In the genomic region with DNA sequence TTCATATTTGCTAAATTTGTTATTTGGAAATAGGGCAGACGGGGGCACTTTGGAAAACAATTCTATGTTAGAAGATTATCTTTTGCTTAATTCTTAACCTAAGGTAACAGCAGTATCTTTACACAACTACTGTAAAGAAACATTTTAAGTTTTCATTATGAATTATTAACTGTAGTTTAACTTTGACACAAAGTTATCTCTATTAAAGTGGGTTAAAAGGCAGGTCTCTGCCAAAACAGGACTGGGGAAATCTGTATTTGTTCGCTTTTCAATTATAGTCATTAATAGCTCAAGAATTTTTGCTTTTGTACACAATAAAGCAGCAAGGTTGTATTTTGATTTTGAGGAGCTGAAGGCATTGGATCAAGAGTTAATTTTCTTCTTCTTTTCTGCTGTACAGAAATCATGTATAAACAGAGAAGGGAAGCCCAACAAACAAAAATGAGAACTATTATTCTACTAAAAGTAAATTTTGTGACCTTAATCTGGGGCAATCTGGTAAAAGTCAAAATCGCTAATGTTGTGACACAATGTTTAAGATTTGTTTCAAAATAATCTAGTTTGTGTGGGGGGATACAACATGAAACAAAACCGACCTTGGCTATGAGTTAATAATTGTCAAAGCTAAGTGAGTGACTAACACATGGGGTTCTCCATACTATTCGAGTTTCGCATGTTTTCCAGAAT, we compare ENCODE assay signal across 1 cellular context.
TF ChIP-seq lines count a peak whose summit lies in the region.

No MANE protein-coding gene starts in this region.

TF ChIP-seq in liver, 16 proteins besides CTCF, POLR2A, EP300 and RAD21 (continued from another document):
- TF ChIP-seq, protein P1, sequence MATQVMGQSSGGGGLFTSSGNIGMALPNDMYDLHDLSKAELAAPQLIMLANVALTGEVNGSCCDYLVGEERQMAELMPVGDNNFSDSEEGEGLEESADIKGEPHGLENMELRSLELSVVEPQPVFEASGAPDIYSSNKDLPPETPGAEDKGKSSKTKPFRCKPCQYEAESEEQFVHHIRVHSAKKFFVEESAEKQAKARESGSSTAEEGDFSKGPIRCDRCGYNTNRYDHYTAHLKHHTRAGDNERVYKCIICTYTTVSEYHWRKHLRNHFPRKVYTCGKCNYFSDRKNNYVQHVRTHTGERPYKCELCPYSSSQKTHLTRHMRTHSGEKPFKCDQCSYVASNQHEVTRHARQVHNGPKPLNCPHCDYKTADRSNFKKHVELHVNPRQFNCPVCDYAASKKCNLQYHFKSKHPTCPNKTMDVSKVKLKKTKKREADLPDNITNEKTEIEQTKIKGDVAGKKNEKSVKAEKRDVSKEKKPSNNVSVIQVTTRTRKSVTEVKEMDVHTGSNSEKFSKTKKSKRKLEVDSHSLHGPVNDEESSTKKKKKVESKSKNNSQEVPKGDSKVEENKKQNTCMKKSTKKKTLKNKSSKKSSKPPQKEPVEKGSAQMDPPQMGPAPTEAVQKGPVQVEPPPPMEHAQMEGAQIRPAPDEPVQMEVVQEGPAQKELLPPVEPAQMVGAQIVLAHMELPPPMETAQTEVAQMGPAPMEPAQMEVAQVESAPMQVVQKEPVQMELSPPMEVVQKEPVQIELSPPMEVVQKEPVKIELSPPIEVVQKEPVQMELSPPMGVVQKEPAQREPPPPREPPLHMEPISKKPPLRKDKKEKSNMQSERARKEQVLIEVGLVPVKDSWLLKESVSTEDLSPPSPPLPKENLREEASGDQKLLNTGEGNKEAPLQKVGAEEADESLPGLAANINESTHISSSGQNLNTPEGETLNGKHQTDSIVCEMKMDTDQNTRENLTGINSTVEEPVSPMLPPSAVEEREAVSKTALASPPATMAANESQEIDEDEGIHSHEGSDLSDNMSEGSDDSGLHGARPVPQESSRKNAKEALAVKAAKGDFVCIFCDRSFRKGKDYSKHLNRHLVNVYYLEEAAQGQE (IDR thresholded peaks at IDR 0.05), result peak; percentile 13
- no peak for TF ChIP-seq NR2F2 (IDR thresholded peaks at IDR 0.05)
- TF ChIP-seq EGR1 (IDR thresholded peaks at IDR 0.05; ENCODE audit: low read depth in 2 of 2), result no peak
- TF ChIP-seq, protein P2, sequence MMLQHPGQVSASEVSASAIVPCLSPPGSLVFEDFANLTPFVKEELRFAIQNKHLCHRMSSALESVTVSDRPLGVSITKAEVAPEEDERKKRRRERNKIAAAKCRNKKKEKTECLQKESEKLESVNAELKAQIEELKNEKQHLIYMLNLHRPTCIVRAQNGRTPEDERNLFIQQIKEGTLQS (IDR thresholded peaks at IDR 0.05), result no peak
- no peak for TF ChIP-seq GABPA (IDR thresholded peaks at IDR 0.05 in 1 of 2, conservative IDR thresholded peaks at IDR 0.05 in 1 of 2)
- TF ChIP-seq, protein P3, sequence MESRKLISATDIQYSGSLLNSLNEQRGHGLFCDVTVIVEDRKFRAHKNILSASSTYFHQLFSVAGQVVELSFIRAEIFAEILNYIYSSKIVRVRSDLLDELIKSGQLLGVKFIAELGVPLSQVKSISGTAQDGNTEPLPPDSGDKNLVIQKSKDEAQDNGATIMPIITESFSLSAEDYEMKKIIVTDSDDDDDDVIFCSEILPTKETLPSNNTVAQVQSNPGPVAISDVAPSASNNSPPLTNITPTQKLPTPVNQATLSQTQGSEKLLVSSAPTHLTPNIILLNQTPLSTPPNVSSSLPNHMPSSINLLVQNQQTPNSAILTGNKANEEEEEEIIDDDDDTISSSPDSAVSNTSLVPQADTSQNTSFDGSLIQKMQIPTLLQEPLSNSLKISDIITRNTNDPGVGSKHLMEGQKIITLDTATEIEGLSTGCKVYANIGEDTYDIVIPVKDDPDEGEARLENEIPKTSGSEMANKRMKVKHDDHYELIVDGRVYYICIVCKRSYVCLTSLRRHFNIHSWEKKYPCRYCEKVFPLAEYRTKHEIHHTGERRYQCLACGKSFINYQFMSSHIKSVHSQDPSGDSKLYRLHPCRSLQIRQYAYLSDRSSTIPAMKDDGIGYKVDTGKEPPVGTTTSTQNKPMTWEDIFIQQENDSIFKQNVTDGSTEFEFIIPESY (IDR thresholded peaks at IDR 0.05), result no peak
- TF ChIP-seq SP1 (IDR thresholded peaks at IDR 0.05), result peak; percentile 11
- TF ChIP-seq HNF4A (conservative IDR thresholded peaks at IDR 0.05), result peak in 1 of 2 donors; percentile 39
- TF ChIP-seq, protein P4, sequence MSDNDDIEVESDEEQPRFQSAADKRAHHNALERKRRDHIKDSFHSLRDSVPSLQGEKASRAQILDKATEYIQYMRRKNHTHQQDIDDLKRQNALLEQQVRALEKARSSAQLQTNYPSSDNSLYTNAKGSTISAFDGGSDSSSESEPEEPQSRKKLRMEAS (IDR thresholded peaks at IDR 0.05), result no peak
- TF ChIP-seq HNF4G (IDR thresholded peaks at IDR 0.05), result no peak
- no peak for TF ChIP-seq FOXA1 (IDR thresholded peaks at IDR 0.05)
- TF ChIP-seq RXRA (IDR thresholded peaks at IDR 0.05), result peak; percentile 24 to 59
- TF ChIP-seq TAF1 (conservative IDR thresholded peaks at IDR 0.05), result no peak
